Comparison of ENCODE assay signal across 8 cellular contexts in genomic region chr9:109040571-109040970, GRCh38.
"Had no signal": no experiment of that assay in that cellular context is flagged by ENCODE, and none has a peak within 500 bp of the region (broad histone marks: within the 10 kb centered on the region; RNA-seq: fewer than 3 reads in every experiment).

No MANE protein-coding gene starts in this region.

- H3K27ac ChIP-seq: HL-60 had no signal

- H3K9me3 ChIP-seq: HAP-1 had no signal

- FAIRE-seq: H1 had no signal

- H3K4me2 ChIP-seq: GM23338 had no signal

- H3K4me3 ChIP-seq: GM23338, HAP-1 had no signal

- H3K4me1 ChIP-seq: HAP-1 had no signal

- ATAC-seq: GM23338, HCT116 had no signal

- DNase-seq: H7, IMR-90, KBM-7 had no signal

- H2AFZ ChIP-seq: GM23338 had no signal
